In the genomic region with DNA sequence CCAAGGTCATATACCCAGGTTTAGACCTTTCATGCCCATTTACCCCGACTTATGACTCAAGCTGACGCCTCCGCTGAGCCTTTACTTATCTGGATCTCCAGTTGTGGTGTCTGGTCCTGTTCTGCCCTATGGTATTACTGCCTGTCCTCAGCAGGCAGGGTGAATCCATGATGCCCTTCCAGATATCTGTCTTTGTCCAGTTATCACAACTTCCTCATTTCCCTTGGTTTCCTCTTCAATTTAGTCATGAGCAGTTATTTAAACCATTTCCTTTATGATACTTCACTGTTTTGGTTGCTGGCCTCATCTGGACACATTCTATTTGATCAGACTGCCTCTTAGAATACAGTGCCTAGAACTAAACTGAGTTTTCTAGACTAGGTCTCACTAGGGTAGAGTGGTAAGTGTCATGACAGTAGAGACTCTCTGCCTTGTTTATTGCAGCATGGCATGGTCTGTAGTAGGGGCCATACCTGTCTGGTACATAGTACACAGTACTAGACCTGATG, we compare ENCODE assay signal across 1 cellular context.
A peak's percentile ranks its signal among the peaks of the same experiment; 100 is the strongest.
TF ChIP-seq lines count a peak whose summit lies in the region.

No MANE protein-coding gene starts in this region.

TF ChIP-seq in K562, 482 proteins besides CTCF, POLR2A, EP300 and RAD21 (continued from another document and continues in another):
- TF ChIP-seq ZFP91 (CRISPR knock-in tag; IDR thresholded peaks at IDR 0.05) (no peak), TFAP4 (CRISPR knock-in tag; IDR thresholded peaks at IDR 0.05; ENCODE audit: borderline replicate concordance) (no peak), SMARCE1 (IDR thresholded peaks at IDR 0.05) (peak; percentile 76), GMEB1 (CRISPR knock-in tag; IDR thresholded peaks at IDR 0.05) (no peak), EHMT2 (IDR thresholded peaks at IDR 0.05) (no peak), TAF7 (tag; IDR thresholded peaks at IDR 0.05) (no peak), CXXC5 (CRISPR knock-in tag; IDR thresholded peaks at IDR 0.05) (no peak), SRSF7 (optimal IDR thresholded peaks at IDR 0.05; ENCODE audit: low read depth, low read length) (no peak), SMAD4 (CRISPR knock-in tag; conservative IDR thresholded peaks at IDR 0.05) (peak; percentile 84), CTCFL (IDR thresholded peaks at IDR 0.05; ENCODE audit: borderline replicate concordance, insufficient read depth, low read depth, low read length, poor library complexity, severe bottlenecking) (no peak), DPF2 (IDR thresholded peaks at IDR 0.05) (peak; percentile 83), GABPB2 (CRISPR knock-in tag; conservative IDR thresholded peaks at IDR 0.05) (no peak), ZNF212 (CRISPR knock-in tag; IDR thresholded peaks at IDR 0.05) (no peak), BCOR (IDR thresholded peaks at IDR 0.05) (peak; percentile 25; the same call in 1 of the 2 replicates), TBP (optimal IDR thresholded peaks at IDR 0.05; ENCODE audit: low read depth, low read length) (no peak), CHD4 (IDR thresholded peaks at IDR 0.05; ENCODE audit: insufficient read depth, insufficient replicate concordance, low read depth, low read length, poor library complexity, severe bottlenecking) (no peak), STAT5B (CRISPR knock-in tag; IDR thresholded peaks at IDR 0.05) (no peak), ZKSCAN1 (IDR thresholded peaks at IDR 0.05; ENCODE audit: low read depth, low read length) (no peak), PML (IDR thresholded peaks at IDR 0.05; ENCODE audit: low read length) (peak; percentile 69; the same call in 1 of the 2 replicates), TRIM24 (IDR thresholded peaks at IDR 0.05) (peak; percentile 65 to 85), NCOR1 (IDR thresholded peaks at IDR 0.05) (peak; percentile 74), TSHZ1 (CRISPR knock-in tag; IDR thresholded peaks at IDR 0.05) (no peak), POLR2AphosphoS5 (IDR thresholded peaks at IDR 0.05; ENCODE audit: control insufficient read depth, insufficient read depth, low read depth, low read length) (peak; percentile 50; the same call in 1 of the 2 replicates), SOX6 (IDR thresholded peaks at IDR 0.05) (0 out of 2 replicates have a peak, but pooled peaks have one; percentile 50), CBFA2T3 (IDR thresholded peaks at IDR 0.05) (peak; percentile 91), ZNF347 (CRISPR knock-in tag; IDR thresholded peaks at IDR 0.05; ENCODE audit: low read depth) (no peak), ARNT (IDR thresholded peaks at IDR 0.05) (no peak), NR2C1 (IDR thresholded peaks at IDR 0.05) (no peak), NR2C1 (tag; IDR thresholded peaks at IDR 0.05) (peak; percentile 35; the same call in 1 of the 2 replicates), TBL1XR1 (IDR thresholded peaks at IDR 0.05; ENCODE audit: low read length in 2 of 2) (no peak), MTA1 (IDR thresholded peaks at IDR 0.05; ENCODE audit: borderline replicate concordance) (peak; percentile 43; the same call in 1 of the 2 replicates), NFATC3 (IDR thresholded peaks at IDR 0.05) (no peak), SIX5 (IDR thresholded peaks at IDR 0.05; ENCODE audit: borderline replicate concordance in 1 of 2, insufficient read depth in 1 of 2, low read depth in 1 of 2, low read length in 2 of 2) (no peak), MITF (IDR thresholded peaks at IDR 0.05) (no peak), NEUROD1 (IDR thresholded peaks at IDR 0.05; ENCODE audit: borderline replicate concordance, low read depth, low read length, partially characterized antibody) (no peak), ZNF444 (CRISPR knock-in tag; IDR thresholded peaks at IDR 0.05) (no peak), HDAC2 (IDR thresholded peaks at IDR 0.05) (0 out of 2 replicates have a peak, but pooled peaks have one; percentile 34)
- TF ChIP-seq, protein P1, sequence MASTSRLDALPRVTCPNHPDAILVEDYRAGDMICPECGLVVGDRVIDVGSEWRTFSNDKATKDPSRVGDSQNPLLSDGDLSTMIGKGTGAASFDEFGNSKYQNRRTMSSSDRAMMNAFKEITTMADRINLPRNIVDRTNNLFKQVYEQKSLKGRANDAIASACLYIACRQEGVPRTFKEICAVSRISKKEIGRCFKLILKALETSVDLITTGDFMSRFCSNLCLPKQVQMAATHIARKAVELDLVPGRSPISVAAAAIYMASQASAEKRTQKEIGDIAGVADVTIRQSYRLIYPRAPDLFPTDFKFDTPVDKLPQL (IDR thresholded peaks at IDR 0.05; ENCODE audit: extremely low read depth, insufficient read length): no peak
- TF ChIP-seq, protein P2, sequence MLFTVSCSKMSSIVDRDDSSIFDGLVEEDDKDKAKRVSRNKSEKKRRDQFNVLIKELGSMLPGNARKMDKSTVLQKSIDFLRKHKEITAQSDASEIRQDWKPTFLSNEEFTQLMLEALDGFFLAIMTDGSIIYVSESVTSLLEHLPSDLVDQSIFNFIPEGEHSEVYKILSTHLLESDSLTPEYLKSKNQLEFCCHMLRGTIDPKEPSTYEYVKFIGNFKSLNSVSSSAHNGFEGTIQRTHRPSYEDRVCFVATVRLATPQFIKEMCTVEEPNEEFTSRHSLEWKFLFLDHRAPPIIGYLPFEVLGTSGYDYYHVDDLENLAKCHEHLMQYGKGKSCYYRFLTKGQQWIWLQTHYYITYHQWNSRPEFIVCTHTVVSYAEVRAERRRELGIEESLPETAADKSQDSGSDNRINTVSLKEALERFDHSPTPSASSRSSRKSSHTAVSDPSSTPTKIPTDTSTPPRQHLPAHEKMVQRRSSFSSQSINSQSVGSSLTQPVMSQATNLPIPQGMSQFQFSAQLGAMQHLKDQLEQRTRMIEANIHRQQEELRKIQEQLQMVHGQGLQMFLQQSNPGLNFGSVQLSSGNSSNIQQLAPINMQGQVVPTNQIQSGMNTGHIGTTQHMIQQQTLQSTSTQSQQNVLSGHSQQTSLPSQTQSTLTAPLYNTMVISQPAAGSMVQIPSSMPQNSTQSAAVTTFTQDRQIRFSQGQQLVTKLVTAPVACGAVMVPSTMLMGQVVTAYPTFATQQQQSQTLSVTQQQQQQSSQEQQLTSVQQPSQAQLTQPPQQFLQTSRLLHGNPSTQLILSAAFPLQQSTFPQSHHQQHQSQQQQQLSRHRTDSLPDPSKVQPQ (CRISPR knock-in tag; IDR thresholded peaks at IDR 0.05; ENCODE audit: borderline replicate concordance): no peak
- TF ChIP-seq, protein P3, sequence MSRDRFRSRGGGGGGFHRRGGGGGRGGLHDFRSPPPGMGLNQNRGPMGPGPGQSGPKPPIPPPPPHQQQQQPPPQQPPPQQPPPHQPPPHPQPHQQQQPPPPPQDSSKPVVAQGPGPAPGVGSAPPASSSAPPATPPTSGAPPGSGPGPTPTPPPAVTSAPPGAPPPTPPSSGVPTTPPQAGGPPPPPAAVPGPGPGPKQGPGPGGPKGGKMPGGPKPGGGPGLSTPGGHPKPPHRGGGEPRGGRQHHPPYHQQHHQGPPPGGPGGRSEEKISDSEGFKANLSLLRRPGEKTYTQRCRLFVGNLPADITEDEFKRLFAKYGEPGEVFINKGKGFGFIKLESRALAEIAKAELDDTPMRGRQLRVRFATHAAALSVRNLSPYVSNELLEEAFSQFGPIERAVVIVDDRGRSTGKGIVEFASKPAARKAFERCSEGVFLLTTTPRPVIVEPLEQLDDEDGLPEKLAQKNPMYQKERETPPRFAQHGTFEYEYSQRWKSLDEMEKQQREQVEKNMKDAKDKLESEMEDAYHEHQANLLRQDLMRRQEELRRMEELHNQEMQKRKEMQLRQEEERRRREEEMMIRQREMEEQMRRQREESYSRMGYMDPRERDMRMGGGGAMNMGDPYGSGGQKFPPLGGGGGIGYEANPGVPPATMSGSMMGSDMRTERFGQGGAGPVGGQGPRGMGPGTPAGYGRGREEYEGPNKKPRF (IDR thresholded peaks at IDR 0.05; ENCODE audit: low read depth, low read length): no peak
- TF ChIP-seq, protein P4, sequence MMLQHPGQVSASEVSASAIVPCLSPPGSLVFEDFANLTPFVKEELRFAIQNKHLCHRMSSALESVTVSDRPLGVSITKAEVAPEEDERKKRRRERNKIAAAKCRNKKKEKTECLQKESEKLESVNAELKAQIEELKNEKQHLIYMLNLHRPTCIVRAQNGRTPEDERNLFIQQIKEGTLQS (IDR thresholded peaks at IDR 0.05): peak; percentile 31
- TF ChIP-seq, protein P4 (CRISPR knock-in tag; conservative IDR thresholded peaks at IDR 0.05): no peak
